In genomic region chr3:195539479-195539878, GRCh38 we compare ENCODE assay signal across 17 cellular contexts. TPM values are rescaled to one million over a fixed set of nuclear protein-coding genes. Genes with fewer than 3 reads are reported as not detected.
DNase-seq lines count a peak whose midpoint lies in the region; ATAC-seq and TF ChIP-seq lines count a peak whose summit lies in the region.
"Had no signal": no experiment of that assay in that cellular context is flagged by ENCODE, and none has a peak within 500 bp of the region (broad histone marks: within the 10 kb centered on the region; RNA-seq: fewer than 3 reads in every experiment).

No MANE protein-coding gene starts in this region.

- TF ChIP-seq CTCF in HFFc6 (IDR thresholded peaks at IDR 0.05): no peak

- no peak for DNase-seq in activated naive CD4-positive, alpha-beta T cell treated with anti-CD3 and anti-CD28 coated beads, Interleukin-2, amount 50 U/mL, for 16 hours
- DNase-seq in T-cell (no peak), LoVo (ENCODE audit: low spot score) (no peak), HFFc6 (no peak), NCI-H2107 treated with DMSO at 0.1 percent for 48 hours (lab: John Stamatoyannopoulos, UW; ENCODE audit: unreplicated experiment) (no peak)
- DNase-seq in effector memory CD8-positive, alpha-beta T cell: no peak
- no peak for DNase-seq in stimulated activated naive B cell treated with anti-CD40 and anti-IgM and Interleukin-4, amounts not matched to agents 10 μg/mL and 1 μg/mL and 100 μg/mL, for 72 hours
- DNase-seq: activated CD8-positive, alpha-beta memory T cell treated with anti-CD3 and anti-CD28 coated beads, Interleukin-2, amount 50 U/mL, for 4 hours; anterior cingulate cortex; EL; erythroblast; NCI-H1417; NCI-H446; occipital lobe; uterus had no signal

- peaks cover 74% of the 10 kb centered on the region for H3K4me1 Mint-ChIP-seq in activated naive CD4-positive, alpha-beta T cell treated with anti-CD3 and anti-CD28 coated beads, Interleukin-2, amount 50 U/mL, for 24 hours
- H3K4me1 Mint-ChIP-seq in T-cell: peaks cover 65 to 77% (median 75%) of the 10 kb centered on the region in 3 donors
- H3K4me1 Mint-ChIP-seq in effector memory CD8-positive, alpha-beta T cell (ENCODE audit: low read depth in 2 of 2): peaks cover 61 to 77% of the 10 kb centered on the region in 2 donors
- peaks cover 43 to 68% of the 10 kb centered on the region in 2 donors for H3K4me1 Mint-ChIP-seq in stimulated activated naive B cell treated with anti-CD40 and anti-IgM and Interleukin-4, amounts not matched to agents 10 μg/mL and 1 μg/mL and 100 μg/mL, for 72 hours
- H3K4me1 Mint-ChIP-seq in HFFc6 (ENCODE audit: low read depth): peaks cover 29% of the 10 kb centered on the region

- CTCF ChIA-PET in T-cell (lab: Charles Lee): no interaction called here

- ATAC-seq in T-cell (replicated peaks in 1 of 4): no peak
- no peak for ATAC-seq in effector memory CD8-positive, alpha-beta T cell (replicated peaks)
- no peak for ATAC-seq in stimulated activated naive B cell treated with anti-CD40 and anti-IgM and Interleukin-4, amounts not matched to agents 10 μg/mL and 1 μg/mL and 100 μg/mL, for 72 hours (replicated peaks)
- ATAC-seq: HCT116 had no signal

- H3K27ac Mint-ChIP-seq in activated naive CD4-positive, alpha-beta T cell treated with anti-CD3 and anti-CD28 coated beads, Interleukin-2, amount 50 U/mL, for 24 hours: peak overlapping the region; percentile 93
- H3K27ac Mint-ChIP-seq in T-cell (peak overlapping the region; percentile 78 to 80), HFFc6 (no peak overlapping the region)
- peak overlapping the region; percentile 94 to 97 for H3K27ac Mint-ChIP-seq in effector memory CD8-positive, alpha-beta T cell
- peak overlapping the region; percentile 91 for H3K27ac Mint-ChIP-seq in stimulated activated naive B cell treated with anti-CD40 and anti-IgM and Interleukin-4, amounts not matched to agents 10 μg/mL and 1 μg/mL and 100 μg/mL, for 72 hours

- POLR2A ChIA-PET in T-cell (lab: Charles Lee): no interaction called here

- peaks cover 5% of the 10 kb centered on the region for H3K36me3 Mint-ChIP-seq in activated naive CD4-positive, alpha-beta T cell treated with anti-CD3 and anti-CD28 coated beads, Interleukin-2, amount 50 U/mL, for 24 hours
- peaks cover 20% of the 10 kb centered on the region for H3K36me3 Mint-ChIP-seq in T-cell
- H3K36me3 Mint-ChIP-seq in effector memory CD8-positive, alpha-beta T cell (ENCODE audit: insufficient read depth): peaks cover 44% of the 10 kb centered on the region
- H3K36me3 Mint-ChIP-seq in stimulated activated naive B cell treated with anti-CD40 and anti-IgM and Interleukin-4, amounts not matched to agents 10 μg/mL and 1 μg/mL and 100 μg/mL, for 72 hours: peaks cover 32 to 45% of the 10 kb centered on the region in 2 donors
- H3K36me3 Mint-ChIP-seq in HFFc6 (ENCODE audit: low read depth): no peaks in the 10 kb centered on the region

- no peaks in the 10 kb centered on the region for H3K27me3 Mint-ChIP-seq in activated naive CD4-positive, alpha-beta T cell treated with anti-CD3 and anti-CD28 coated beads, Interleukin-2, amount 50 U/mL, for 24 hours
- H3K27me3 Mint-ChIP-seq in T-cell (no peaks in the 10 kb centered on the region), HFFc6 (ENCODE audit: insufficient read depth) (peaks cover 4% of the 10 kb centered on the region)
- H3K27me3 Mint-ChIP-seq in effector memory CD8-positive, alpha-beta T cell: no peaks in the 10 kb centered on the region
- no peaks in the 10 kb centered on the region for H3K27me3 Mint-ChIP-seq in stimulated activated naive B cell treated with anti-CD40 and anti-IgM and Interleukin-4, amounts not matched to agents 10 μg/mL and 1 μg/mL and 100 μg/mL, for 72 hours

- H3K9me3 Mint-ChIP-seq in activated naive CD4-positive, alpha-beta T cell treated with anti-CD3 and anti-CD28 coated beads, Interleukin-2, amount 50 U/mL, for 24 hours: no peaks in the 10 kb centered on the region
- H3K9me3 Mint-ChIP-seq in T-cell (no peaks in the 10 kb centered on the region), HFFc6 (no peaks in the 10 kb centered on the region)
- H3K9me3 Mint-ChIP-seq in effector memory CD8-positive, alpha-beta T cell: no peaks in the 10 kb centered on the region
- no peaks in the 10 kb centered on the region for H3K9me3 Mint-ChIP-seq in stimulated activated naive B cell treated with anti-CD40 and anti-IgM and Interleukin-4, amounts not matched to agents 10 μg/mL and 1 μg/mL and 100 μg/mL, for 72 hours

- peak overlapping the region; percentile 89 for H3K4me3 Mint-ChIP-seq in activated naive CD4-positive, alpha-beta T cell treated with anti-CD3 and anti-CD28 coated beads, Interleukin-2, amount 50 U/mL, for 24 hours
- peak overlapping the region; percentile 89 to 93 (median 93) for H3K4me3 Mint-ChIP-seq in T-cell
- H3K4me3 Mint-ChIP-seq in effector memory CD8-positive, alpha-beta T cell: peak overlapping the region; percentile 92 to 93
- peak overlapping the region; percentile 73 to 80 for H3K4me3 Mint-ChIP-seq in stimulated activated naive B cell treated with anti-CD40 and anti-IgM and Interleukin-4, amounts not matched to agents 10 μg/mL and 1 μg/mL and 100 μg/mL, for 72 hours
- no peak overlapping the region for H3K4me3 Mint-ChIP-seq in HFFc6

RNA-seq across cellular contexts. Expression of gene PPP1R2, which starts 3.6 kb away (rescaled TPM):
- total RNA-seq in T-cell: 100 to 1,000 TPM; 113 to 154 (median 123) TPM
- 10 to 100 TPM; 39.7 to 44.0 (median 42.0) TPM for total RNA-seq in HFFc6 (2021; fragmentation: NEBNext Ultra II Directional; extraction: Animal tissue kit (Norgen Biotek cat#: 25700))

RNA-seq across cellular contexts. Expression of gene APOD, which starts 44.3 kb away (rescaled TPM):
- under 1 TPM in 1 of 5 donors, not detected in 4; 0.55 TPM for total RNA-seq in T-cell
- under 1 TPM in 2 of 6 experiments, not detected in 4; 0.14 to 0.38 TPM for total RNA-seq in HFFc6 (2021; fragmentation: NEBNext Ultra II Directional; extraction: Animal tissue kit (Norgen Biotek cat#: 25700))
